Comparison of ENCODE assay signal across 9 cellular contexts in the genomic region with DNA sequence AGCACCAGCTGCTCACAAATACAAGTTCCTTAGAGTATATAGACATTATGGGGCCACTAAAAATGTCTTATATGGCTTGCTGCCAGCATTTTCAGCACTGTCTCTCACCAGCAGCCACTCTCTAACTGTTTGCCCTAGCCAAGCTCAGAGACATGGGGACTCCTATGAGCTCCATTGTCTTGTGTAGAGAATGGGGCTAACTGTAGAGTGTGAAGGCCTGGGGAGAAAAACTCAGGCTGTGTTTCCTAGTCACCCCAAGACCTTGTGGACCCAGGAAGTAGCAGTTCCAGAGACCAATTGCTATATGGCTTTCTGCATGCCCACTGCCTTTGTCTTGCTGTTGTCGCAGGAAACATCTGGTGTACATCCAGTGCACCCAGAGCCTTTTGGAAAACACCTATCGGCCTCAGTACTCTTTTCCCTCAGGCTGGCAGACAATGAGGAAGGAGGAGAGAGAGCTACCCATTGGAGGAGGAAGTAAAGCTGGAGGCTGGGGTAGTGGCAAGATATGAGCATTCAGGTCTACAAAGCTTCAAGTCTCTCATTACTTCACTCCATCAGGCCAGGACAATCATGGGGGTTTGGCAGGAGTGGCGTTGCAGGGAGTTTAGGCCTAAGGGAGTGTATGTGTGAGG. TPM values are rescaled to one million over a fixed set of nuclear protein-coding genes. Genes with fewer than 3 reads are reported as not detected.
DNase-seq lines count a peak whose midpoint lies in the region; ATAC-seq and TF ChIP-seq lines count a peak whose summit lies in the region.
"Had no signal": no experiment of that assay in that cellular context is flagged by ENCODE, and none has a peak within 500 bp of the region (broad histone marks: within the 10 kb centered on the region; RNA-seq: fewer than 3 reads in every experiment).

No MANE protein-coding gene starts in this region.

- H3K27me3 ChIP-seq in ascending aorta: no peaks in the 10 kb centered on the region

- H3K27me3 Mint-ChIP-seq in activated naive CD4-positive, alpha-beta T cell treated with anti-CD3 and anti-CD28 coated beads, Interleukin-2, amount 10 ng/mL, durations not matched to agents 7 days and 5 days: peaks cover 14% of the 10 kb centered on the region

- H3K4me1 ChIP-seq in ascending aorta: peaks cover 3 to 31% of the 10 kb centered on the region in 2 donors

- no peaks in the 10 kb centered on the region for H3K9me3 Mint-ChIP-seq in activated naive CD4-positive, alpha-beta T cell treated with anti-CD3 and anti-CD28 coated beads, Interleukin-2, amount 10 ng/mL, durations not matched to agents 7 days and 5 days

- no peak overlapping the region for H3K4me3 ChIP-seq in ascending aorta

- H3K9me3 ChIP-seq in ascending aorta: no peaks in the 10 kb centered on the region

- no peaks in the 10 kb centered on the region for H3K36me3 ChIP-seq in ascending aorta

- DNase-seq in ascending aorta (ENCODE audit: low spot score in 2 of 2) (no peak), RPMI8226 (no peak), HUDEP-2 (lab: John Stamatoyannopoulos, UW; ENCODE audit: unreplicated experiment in 76 of 76) (no peak)
- no peak for DNase-seq in activated naive CD4-positive, alpha-beta T cell treated with anti-CD3 and anti-CD28 coated beads, Interleukin-2, amount 10 ng/mL, durations not matched to agents 7 days and 5 days

- intact Hi-C loops in ascending aorta (cut with DNase I): no loop called here

- H3K4me3 Mint-ChIP-seq in activated naive CD4-positive, alpha-beta T cell treated with anti-CD3 and anti-CD28 coated beads, Interleukin-2, amount 10 ng/mL, durations not matched to agents 7 days and 5 days: no peak overlapping the region

- H3K36me3 Mint-ChIP-seq in activated naive CD4-positive, alpha-beta T cell treated with anti-CD3 and anti-CD28 coated beads, Interleukin-2, amount 10 ng/mL, durations not matched to agents 7 days and 5 days: no peaks in the 10 kb centered on the region

- H3K27ac Mint-ChIP-seq in activated naive CD4-positive, alpha-beta T cell treated with anti-CD3 and anti-CD28 coated beads, Interleukin-2, amount 10 ng/mL, durations not matched to agents 7 days and 5 days: no peak overlapping the region

- peak; percentile 10 for TF ChIP-seq POLR2A in GM15510 (IDR thresholded peaks at IDR 0.05; ENCODE audit: borderline replicate concordance, extremely low read depth, insufficient read length)

- CTCF ChIA-PET in activated naive CD4-positive, alpha-beta T cell treated with anti-CD3 and anti-CD28 coated beads, Interleukin-2, amount 10 ng/mL, durations not matched to agents 7 days and 5 days (lab: Charles Lee): no interaction called here

- no peak for TF ChIP-seq CTCF in ascending aorta (IDR thresholded peaks at IDR 0.05)

- no peaks in the 10 kb centered on the region for H3K4me1 Mint-ChIP-seq in activated naive CD4-positive, alpha-beta T cell treated with anti-CD3 and anti-CD28 coated beads, Interleukin-2, amount 10 ng/mL, durations not matched to agents 7 days and 5 days

- peak overlapping the region; percentile 61 for H3K27ac ChIP-seq in ascending aorta
- H3K27ac ChIP-seq: RWPE1 had no signal

- ATAC-seq in GM19324 (IDR thresholded peaks at IDR 0.05; ENCODE audit: low FRiP score, unreplicated experiment) (peak; percentile 12), HG03097 (IDR thresholded peaks at IDR 0.05; ENCODE audit: low FRiP score, unreplicated experiment) (peak; percentile 6), HG02571 (IDR thresholded peaks at IDR 0.05; ENCODE audit: unreplicated experiment) (no peak)

RNA-seq across cellular contexts. Expression of gene ENTPD1, which starts 28.4 kb away (rescaled TPM):
- total RNA-seq in ascending aorta: 41.6 TPM
